Comparison of ENCODE assay signal across 2 cellular contexts in genomic region chr16:88787579-88788314, GRCh38.
TF ChIP-seq lines count a peak whose summit lies in the region.

No MANE protein-coding gene starts in this region.

TF ChIP-seq in H1, 55 proteins besides CTCF, POLR2A, EP300 and RAD21:
- TF ChIP-seq BRCA1 (IDR thresholded peaks at IDR 0.05; ENCODE audit: low read depth, low read length): no peak
- TF ChIP-seq RBBP5 (IDR thresholded peaks at IDR 0.05; ENCODE audit: borderline replicate concordance, low read depth, low read length): no peak
- no peak for TF ChIP-seq E2F6 (IDR thresholded peaks at IDR 0.05)
- TF ChIP-seq GTF2F1 (IDR thresholded peaks at IDR 0.05; ENCODE audit: borderline replicate concordance, low read depth, low read length): no peak
- TF ChIP-seq SIX5 (IDR thresholded peaks at IDR 0.05; ENCODE audit: low read depth, low read length): no peak
- TF ChIP-seq KDM4A (IDR thresholded peaks at IDR 0.05; ENCODE audit: low read depth, low read length, severe bottlenecking): no peak
- TF ChIP-seq YY1 (IDR thresholded peaks at IDR 0.05; ENCODE audit: low read depth, low read length): no peak
- no peak for TF ChIP-seq JUN (IDR thresholded peaks at IDR 0.05; ENCODE audit: low read depth, low read length)
- no peak for TF ChIP-seq HDAC2 (IDR thresholded peaks at IDR 0.05; ENCODE audit: borderline replicate concordance in 1 of 2, low read depth in 2 of 2, low read length in 2 of 2)
- no peak for TF ChIP-seq FOSL1 (IDR thresholded peaks at IDR 0.05; ENCODE audit: insufficient read depth, low read depth, low read length)
- TF ChIP-seq SRF (IDR thresholded peaks at IDR 0.05; ENCODE audit: low read depth, low read length): no peak
- TF ChIP-seq SAP30 (IDR thresholded peaks at IDR 0.05; ENCODE audit: insufficient read depth, insufficient replicate concordance, low read length): no peak
- no peak for TF ChIP-seq CHD1 (IDR thresholded peaks at IDR 0.05; ENCODE audit: low read depth, low read length)
- TF ChIP-seq BACH1 (IDR thresholded peaks at IDR 0.05; ENCODE audit: low read length): no peak
- no peak for TF ChIP-seq CEBPB (IDR thresholded peaks at IDR 0.05; ENCODE audit: low read depth, low read length)

TF ChIP-seq in GM12891, 5 proteins besides CTCF, POLR2A, EP300 and RAD21:
- no peak for TF ChIP-seq TAF1 (IDR thresholded peaks at IDR 0.05; ENCODE audit: low read depth, low read length)
- TF ChIP-seq SPI1 (IDR thresholded peaks at IDR 0.05; ENCODE audit: low read depth, low read length): no peak
- no peak for TF ChIP-seq POU2F2 (IDR thresholded peaks at IDR 0.05; ENCODE audit: low read depth, low read length)
- TF ChIP-seq PAX5 (IDR thresholded peaks at IDR 0.05; ENCODE audit: insufficient read depth, low read length, severe bottlenecking): no peak
- TF ChIP-seq POLR2AphosphoS5 (IDR thresholded peaks at IDR 0.05; ENCODE audit: low read depth, low read length): no peak
